8 cellular contexts compared by ENCODE assay signal in the genomic region with DNA sequence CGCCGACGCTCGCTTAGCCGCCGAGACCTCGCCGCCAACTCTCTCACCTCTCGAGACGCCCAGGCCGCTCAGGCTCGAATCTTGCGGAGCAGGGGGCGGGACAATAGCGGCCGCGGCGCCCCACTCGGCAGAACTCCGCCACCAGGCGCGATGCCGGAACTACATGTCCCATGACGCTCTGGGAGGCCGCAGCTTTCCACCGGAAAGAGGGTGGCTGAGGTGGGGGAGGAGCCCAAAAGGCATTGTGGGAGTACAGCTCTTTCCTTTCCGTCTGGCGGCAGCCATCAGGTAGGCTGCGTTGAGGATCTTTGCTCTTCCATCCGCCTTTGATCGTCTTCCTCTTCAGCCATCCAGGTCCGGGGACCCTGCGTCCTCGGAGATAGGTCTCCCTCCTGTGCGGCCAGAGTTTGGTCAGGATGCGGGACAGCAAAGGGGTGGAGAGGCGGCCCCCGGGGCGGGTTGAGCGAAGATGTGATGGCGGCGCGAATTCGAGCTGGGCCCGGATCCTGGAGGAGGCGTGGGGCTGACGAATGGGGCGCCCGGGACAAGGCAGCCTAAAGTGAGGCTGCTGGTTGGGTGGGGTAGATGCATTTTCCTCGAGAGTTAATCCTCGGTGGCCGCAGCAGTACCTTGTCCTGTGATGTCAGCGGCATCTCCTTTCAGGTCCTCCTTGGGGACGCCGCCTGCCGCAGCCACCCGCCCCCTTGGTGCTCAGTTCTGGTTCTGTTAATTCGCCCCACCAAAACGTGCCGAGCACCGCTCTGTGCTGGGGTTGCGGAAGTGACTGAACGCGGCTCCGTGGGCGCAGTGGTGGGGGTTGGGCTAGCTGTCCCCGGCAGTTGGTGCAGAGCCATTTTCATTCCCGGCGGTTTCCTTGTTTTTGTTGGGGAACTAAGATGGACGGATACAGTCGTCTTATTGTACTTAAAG. TPM values are rescaled to one million over a fixed set of nuclear protein-coding genes. Genes with fewer than 3 reads are reported as not detected.
DNase-seq lines count a peak whose midpoint lies in the region; ATAC-seq and TF ChIP-seq lines count a peak whose summit lies in the region.

NKIRAS1 (minus strand) TSS at position 105 of the 930 bp plus-strand sequence. CDS start 6,086 bp downstream, outside the sequence.
RPL15 (plus strand) TSS at position 247 of the 930 bp plus-strand sequence. CDS start 728 bp downstream, outside the sequence.

- H3K27me3 Mint-ChIP-seq in activated CD8-positive, alpha-beta memory T cell treated with anti-CD3 and anti-CD28 coated beads, Interleukin-2, amount 10 ng/mL, durations not matched to agents 7 days and 5 days = no peaks in the 10 kb centered on the region

- DNase-seq in COR-L47 (lab: John Stamatoyannopoulos, UW) = peak; percentile 82
- peak; percentile 91 for DNase-seq in GM20000 (ENCODE audit: low spot score)
- DNase-seq in HT-29 (ENCODE audit: low spot score) = peak; percentile 93
- DNase-seq in NOMO-1 (lab: John Stamatoyannopoulos, UW; ENCODE audit: unreplicated experiment in 2 of 2) = peak; percentile 94 to 99
- peak; percentile 98 for DNase-seq in activated CD8-positive, alpha-beta memory T cell treated with anti-CD3 and anti-CD28 coated beads, Interleukin-2, amount 10 ng/mL, durations not matched to agents 7 days and 5 days
- peak; percentile 99 for DNase-seq in mesenteric fat pad (ENCODE audit: low spot score)
- DNase-seq in stimulated activated CD8-positive, alpha-beta memory T cell treated with anti-CD3 and anti-CD28 coated beads, Interleukin-15, amount 100 ng/mL, for 24 hours (ENCODE audit: low read depth) = peak; percentile 89

- peak within 1 kb of the TSS; percentile 96 for H3K4me3 ChIP-seq in endocrine pancreas (ENCODE audit: control insufficient read depth, insufficient read depth, low read length)

- peak; percentile 93 for ATAC-seq in activated CD8-positive, alpha-beta memory T cell treated with anti-CD3 and anti-CD28 coated beads, Interleukin-2, amount 10 ng/mL, durations not matched to agents 7 days and 5 days

- peak within 1 kb of the TSS; percentile 95 for H3K27ac Mint-ChIP-seq in activated CD8-positive, alpha-beta memory T cell treated with anti-CD3 and anti-CD28 coated beads, Interleukin-2, amount 10 ng/mL, durations not matched to agents 7 days and 5 days

- TF ChIP-seq CTCF in GM20000 (IDR thresholded peaks at IDR 0.05; ENCODE audit: extremely low read depth, missing control alignments) = no peak

- H3K36me3 ChIP-seq in endocrine pancreas (ENCODE audit: control insufficient read depth, insufficient read depth, low read length) = no peaks in the 10 kb centered on the region

- no peaks in the 10 kb centered on the region for H3K9me3 Mint-ChIP-seq in activated CD8-positive, alpha-beta memory T cell treated with anti-CD3 and anti-CD28 coated beads, Interleukin-2, amount 10 ng/mL, durations not matched to agents 7 days and 5 days (ENCODE audit: low read depth)

- H3K4me1 Mint-ChIP-seq in activated CD8-positive, alpha-beta memory T cell treated with anti-CD3 and anti-CD28 coated beads, Interleukin-2, amount 10 ng/mL, durations not matched to agents 7 days and 5 days = peaks cover 41% of the 10 kb centered on the region

- H3K36me3 Mint-ChIP-seq in activated CD8-positive, alpha-beta memory T cell treated with anti-CD3 and anti-CD28 coated beads, Interleukin-2, amount 10 ng/mL, durations not matched to agents 7 days and 5 days = peaks cover 47% of the 10 kb centered on the region

- H3K9ac ChIP-seq in endocrine pancreas (ENCODE audit: control insufficient read depth, insufficient read depth, low read length) = peak within 1 kb of the TSS; percentile 97

- H3K27me3 ChIP-seq in endocrine pancreas (ENCODE audit: control insufficient read depth, insufficient read depth, low read length) = no peaks in the 10 kb centered on the region

- peaks cover 36% of the 10 kb centered on the region for H3K4me1 ChIP-seq in endocrine pancreas (ENCODE audit: control insufficient read depth, insufficient read depth, low read length)

- no peaks in the 10 kb centered on the region for H3K9me3 ChIP-seq in endocrine pancreas (ENCODE audit: control insufficient read depth, low read length)

- peak within 1 kb of the TSS; percentile 99 for H3K4me3 Mint-ChIP-seq in activated CD8-positive, alpha-beta memory T cell treated with anti-CD3 and anti-CD28 coated beads, Interleukin-2, amount 10 ng/mL, durations not matched to agents 7 days and 5 days

- CTCF ChIA-PET in activated CD8-positive, alpha-beta memory T cell treated with anti-CD3 and anti-CD28 coated beads, Interleukin-2, amount 10 ng/mL, durations not matched to agents 7 days and 5 days (lab: Charles Lee) = interaction anchor here (1.0 to 2.5 kb wide), 7 partner anchors 8 to 79 kb away, joined by 3 to 10 read pairs (median 4); no protein-coding TSS in a partner anchor

RNA-seq across cellular contexts. Expression of gene NKIRAS1, which starts in this region (rescaled TPM):
- 1.2 and 2.2 TPM in 2 replicates for total RNA-seq in HT-29 (2014; rRNA removed; shearing (Covaris generic))
- total RNA-seq in activated CD8-positive, alpha-beta memory T cell treated with anti-CD3 and anti-CD28 coated beads, Interleukin-2, amount 10 ng/mL, durations not matched to agents 7 days and 5 days = 1 to 10 TPM; 3.4 to 3.8 TPM
- total RNA-seq in mesenteric fat pad = 15.7 TPM

RNA-seq across cellular contexts. Expression of gene RPL15, which starts in this region (rescaled TPM):
- total RNA-seq in HT-29 (2014; rRNA removed; shearing (Covaris generic)) = 1,130 and 1,186 TPM in 2 replicates
- total RNA-seq in activated CD8-positive, alpha-beta memory T cell treated with anti-CD3 and anti-CD28 coated beads, Interleukin-2, amount 10 ng/mL, durations not matched to agents 7 days and 5 days = 1,000 to 10,000 TPM; 1,249 to 1,693 TPM
- 1,360 TPM for total RNA-seq in mesenteric fat pad

Comparison
In these comparisons a context has a peak if more than half of its experiments do, and no peak if none do; other contexts are left out.
1. Peak in every context shown above with its lines: DNase-seq, ATAC-seq and H3K4me3 ChIP-seq.